In the genomic region with DNA sequence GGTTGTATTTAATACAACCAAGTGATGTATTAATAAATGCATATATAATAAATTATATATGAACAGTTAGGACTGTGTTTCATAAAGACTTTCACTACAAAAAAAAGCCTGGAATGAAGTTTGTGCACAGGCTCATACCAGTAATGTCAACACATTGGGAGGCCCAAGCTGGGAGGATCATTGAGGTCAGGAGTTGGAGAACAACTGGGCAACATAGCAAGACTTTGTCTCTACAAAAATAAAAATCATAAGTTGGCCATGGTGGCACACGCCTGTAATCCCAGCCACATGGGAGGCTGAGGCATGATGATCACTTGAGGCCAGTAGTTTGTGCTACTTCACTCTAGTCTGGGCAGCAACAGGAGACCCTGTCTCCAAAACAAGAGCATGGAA, we compare ENCODE assay signal across 1 cellular context.
TF ChIP-seq lines count a peak whose summit lies in the region.

No MANE protein-coding gene starts in this region.

TF ChIP-seq in IMR-90, 13 proteins besides CTCF, POLR2A, EP300 and RAD21 (continued from another document):
- TF ChIP-seq, protein P1, sequence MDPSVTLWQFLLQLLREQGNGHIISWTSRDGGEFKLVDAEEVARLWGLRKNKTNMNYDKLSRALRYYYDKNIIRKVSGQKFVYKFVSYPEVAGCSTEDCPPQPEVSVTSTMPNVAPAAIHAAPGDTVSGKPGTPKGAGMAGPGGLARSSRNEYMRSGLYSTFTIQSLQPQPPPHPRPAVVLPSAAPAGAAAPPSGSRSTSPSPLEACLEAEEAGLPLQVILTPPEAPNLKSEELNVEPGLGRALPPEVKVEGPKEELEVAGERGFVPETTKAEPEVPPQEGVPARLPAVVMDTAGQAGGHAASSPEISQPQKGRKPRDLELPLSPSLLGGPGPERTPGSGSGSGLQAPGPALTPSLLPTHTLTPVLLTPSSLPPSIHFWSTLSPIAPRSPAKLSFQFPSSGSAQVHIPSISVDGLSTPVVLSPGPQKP (IDR thresholded peaks at IDR 0.05; ENCODE audit: borderline replicate concordance, low read depth, low read length): no peak
- TF ChIP-seq CEBPB (IDR thresholded peaks at IDR 0.05; ENCODE audit: low read depth, low read length): no peak
- no peak for TF ChIP-seq RFX5 (IDR thresholded peaks at IDR 0.05; ENCODE audit: low read depth, low read length)
- no peak for TF ChIP-seq RCOR1 (IDR thresholded peaks at IDR 0.05; ENCODE audit: insufficient replicate concordance, low read length)
- no peak for TF ChIP-seq NFE2L2 (IDR thresholded peaks at IDR 0.05; ENCODE audit: low read depth, low read length)
